In the genomic region with DNA sequence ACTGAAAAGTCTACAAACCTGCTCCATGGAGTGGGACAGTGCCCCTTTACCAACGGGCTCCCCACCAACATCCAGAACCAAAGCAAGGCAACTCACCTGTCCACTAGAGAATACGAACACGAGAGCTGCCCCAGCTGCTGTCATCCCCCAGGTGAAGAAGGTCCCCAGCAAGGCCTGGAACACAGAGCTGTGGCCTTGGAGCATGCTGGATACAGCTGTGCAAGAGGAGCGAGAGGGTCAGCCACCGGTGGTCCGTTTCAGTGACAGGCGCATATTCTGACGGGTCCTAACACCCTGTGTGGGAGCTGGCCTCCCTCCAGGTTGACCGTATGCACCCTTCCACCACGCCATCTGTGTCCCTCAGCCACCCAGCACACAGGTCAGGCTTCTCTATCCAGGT, we compare ENCODE assay signal across 17 cellular contexts. TPM values are rescaled to one million over a fixed set of nuclear protein-coding genes. Genes with fewer than 3 reads are reported as not detected.
DNase-seq lines count a peak whose midpoint lies in the region; ATAC-seq and TF ChIP-seq lines count a peak whose summit lies in the region.
"Had no signal": no experiment of that assay in that cellular context is flagged by ENCODE, and none has a peak within 500 bp of the region (broad histone marks: within the 10 kb centered on the region; RNA-seq: fewer than 3 reads in every experiment).

No MANE protein-coding gene starts in this region.

- no peak for ATAC-seq in CD8-positive, alpha-beta T cell
- no peak for ATAC-seq in activated T-helper 17 cell treated with anti-CD3 and anti-CD28 coated beads, Interleukin-2, amount 50 U/mL, for 72 hours (replicated peaks)
- no peak for ATAC-seq in right lobe of liver
- ATAC-seq: GM12878, GM23338 had no signal

- H3K4me3 ChIP-seq in CD8-positive, alpha-beta T cell (ENCODE audit: low read depth, low read length): no peak overlapping the region
- H3K4me3 ChIP-seq in dorsolateral prefrontal cortex: peak overlapping the region in 8 of 59 donors; percentile 3 to 88 (median 40)
- H3K4me3 ChIP-seq in coronary artery: no peak overlapping the region
- H3K4me3 ChIP-seq in right lobe of liver: no peak overlapping the region
- H3K4me3 ChIP-seq: BLaER1 treated with 17β-estradiol and CSF1 and Interleukin-3, amounts not matched to agents 10 nM and 100 nM; GM12878; GM23338 had no signal

- no peaks in the 10 kb centered on the region for H3K9me3 Mint-ChIP-seq in CD8-positive, alpha-beta T cell
- no peaks in the 10 kb centered on the region for H3K9me3 Mint-ChIP-seq in activated T-helper 17 cell treated with anti-CD3 and anti-CD28 coated beads, Interleukin-2, amount 50 U/mL, for 72 hours
- H3K9me3 Mint-ChIP-seq: HFFc6 had no signal

- intact Hi-C loops in CD8-positive, alpha-beta T cell (cut with DNase I, micrococcal nuclease): no loop called here
- intact Hi-C loops in dorsolateral prefrontal cortex (cut with DNase I) (loop anchor here in 1 of 2 donors (5.0 kb wide), 1 partner anchor 104 kb away; the partner anchor contains the start of gene COG1), right lobe of liver (cut with DNase I) (no loop called here)

- TF ChIP-seq CTCF in CD8-positive, alpha-beta T cell (IDR thresholded peaks at IDR 0.05): no peak
- TF ChIP-seq CTCF in dorsolateral prefrontal cortex (IDR thresholded peaks at IDR 0.05 in 54 of 56, conservative IDR thresholded peaks at IDR 0.05 in 2 of 56; ENCODE audit: low read depth in 1 of 56, partially characterized antibody in 56 of 56) (no peak), coronary artery (IDR thresholded peaks at IDR 0.05) (no peak), right lobe of liver (IDR thresholded peaks at IDR 0.05) (no peak)

- POLR2A ChIA-PET in CD8-positive, alpha-beta T cell (lab: Charles Lee): no interaction called here

- peaks cover 48% of the 10 kb centered on the region for H3K36me3 Mint-ChIP-seq in CD8-positive, alpha-beta T cell
- peaks cover 42% of the 10 kb centered on the region for H3K36me3 Mint-ChIP-seq in activated T-helper 17 cell treated with anti-CD3 and anti-CD28 coated beads, Interleukin-2, amount 50 U/mL, for 72 hours (ENCODE audit: low read depth)

- H3K9me3 ChIP-seq in CD8-positive, alpha-beta T cell (ENCODE audit: low read length): no peaks in the 10 kb centered on the region
- H3K9me3 ChIP-seq in right lobe of liver: no peaks in the 10 kb centered on the region

- peak overlapping the region; percentile 30 for H3K27ac Mint-ChIP-seq in CD8-positive, alpha-beta T cell
- H3K27ac Mint-ChIP-seq in activated T-helper 17 cell treated with anti-CD3 and anti-CD28 coated beads, Interleukin-2, amount 50 U/mL, for 72 hours: peak overlapping the region; percentile 36
- H3K27ac Mint-ChIP-seq: GM23338, HFFc6 had no signal

- CTCF ChIA-PET in CD8-positive, alpha-beta T cell (lab: Charles Lee): no interaction called here

- no peaks in the 10 kb centered on the region for H3K27me3 Mint-ChIP-seq in CD8-positive, alpha-beta T cell (ENCODE audit: low read depth)
- no peaks in the 10 kb centered on the region for H3K27me3 Mint-ChIP-seq in activated T-helper 17 cell treated with anti-CD3 and anti-CD28 coated beads, Interleukin-2, amount 50 U/mL, for 72 hours
- H3K27me3 Mint-ChIP-seq: CD4-positive, CD25-positive, alpha-beta regulatory T cell had no signal

- no peak overlapping the region for H3K4me3 Mint-ChIP-seq in CD8-positive, alpha-beta T cell
- H3K4me3 Mint-ChIP-seq in activated T-helper 17 cell treated with anti-CD3 and anti-CD28 coated beads, Interleukin-2, amount 50 U/mL, for 72 hours: no peak overlapping the region
- H3K4me3 Mint-ChIP-seq: GM23338, HFFc6 had no signal

- WGBS in right lobe of liver (ENCODE audit: insufficient coverage, low coverage, low lambda C conversion rate, missing lambda C conversion rate): no CpG with 5 or more reads among the region's 10 CpGs

- no peaks in the 10 kb centered on the region for H3K27me3 ChIP-seq in CD8-positive, alpha-beta T cell (ENCODE audit: insufficient read depth, low read length)
- H3K27me3 ChIP-seq in dorsolateral prefrontal cortex (no peaks in the 10 kb centered on the region), right lobe of liver (no peaks in the 10 kb centered on the region)
- H3K27me3 ChIP-seq: BLaER1 treated with 17β-estradiol and CSF1 and Interleukin-3, amounts not matched to agents 10 nM and 100 nM had no signal

- no peak for TF ChIP-seq POLR2A in right lobe of liver (IDR thresholded peaks at IDR 0.05)

- no peak for DNase-seq in CD8-positive, alpha-beta T cell
- DNase-seq in dorsolateral prefrontal cortex (no peak), mesenteric fat pad (ENCODE audit: low spot score) (peak; percentile 68), coronary artery (ENCODE audit: low spot score) (no peak), NCI-H1092 treated with DMSO at 0.1 percent for 48 hours (lab: John Stamatoyannopoulos, UW) (no peak), right lobe of liver (no peak), islet precursor cell (no peak)
- DNase-seq: 8988T; AML-193; CD4-positive, CD25-positive, alpha-beta regulatory T cell; DMS79; HCEC 1CT; HFFc6 had no signal

- H3K27ac ChIP-seq in CD8-positive, alpha-beta T cell (ENCODE audit: low read depth, low read length): no peak overlapping the region
- H3K27ac ChIP-seq in dorsolateral prefrontal cortex (peak overlapping the region in 58 of 59 donors; percentile 33 to 99 (median 96)), coronary artery (no peak overlapping the region), right lobe of liver (no peak overlapping the region)
- H3K27ac ChIP-seq: BLaER1 treated with 17β-estradiol and CSF1 and Interleukin-3, amounts not matched to agents 10 nM and 100 nM had no signal

- peaks cover 17% of the 10 kb centered on the region for H3K4me1 ChIP-seq in CD8-positive, alpha-beta T cell (ENCODE audit: insufficient read depth, low read length)
- peaks cover 0 to 31% (median 10%) of the 10 kb centered on the region in 4 donors for H3K4me1 ChIP-seq in right lobe of liver

- H3K36me3 ChIP-seq in CD8-positive, alpha-beta T cell (ENCODE audit: insufficient read depth, low read length): peaks cover 8% of the 10 kb centered on the region
- peaks cover 0 to 16% (median 5%) of the 10 kb centered on the region in 4 donors for H3K36me3 ChIP-seq in right lobe of liver

- H3K4me1 Mint-ChIP-seq in CD8-positive, alpha-beta T cell (ENCODE audit: low read depth): peaks cover 34% of the 10 kb centered on the region
- H3K4me1 Mint-ChIP-seq in activated T-helper 17 cell treated with anti-CD3 and anti-CD28 coated beads, Interleukin-2, amount 50 U/mL, for 72 hours: peaks cover 21% of the 10 kb centered on the region

RNA-seq across cellular contexts. Expression of gene SLC39A11, which starts 3.9 kb away (rescaled TPM):
- 1 to 10 TPM; 8.4 TPM for total RNA-seq in CD8-positive, alpha-beta T cell
- 10 to 100 TPM; 13.1 to 19.0 TPM for total RNA-seq in activated T-helper 17 cell treated with anti-CD3 and anti-CD28 coated beads, Interleukin-2, amount 50 U/mL, for 72 hours
- total RNA-seq in dorsolateral prefrontal cortex (100 to 1,000 TPM in 3 of 120 experiments, 10 to 100 TPM in 117; 14.9 to 129 (median 47.9) TPM), mesenteric fat pad (36.2 TPM), right lobe of liver (10 to 100 TPM; 25.4 to 49.6 (median 39.3) TPM)

Comparison
In these comparisons a context has a peak if more than half of its experiments do, and no peak if none do; other contexts are left out.
1. H3K27ac ChIP-seq: peak in dorsolateral prefrontal cortex (58 of 59); none in CD8-positive, alpha-beta T cell (single experiment), coronary artery (0 of 2) and right lobe of liver (0 of 3).